Comparison of ENCODE assay signal across 22 cellular contexts in genomic region chr6:37845026-37845911, GRCh38. TPM values are rescaled to one million over a fixed set of nuclear protein-coding genes. Genes with fewer than 3 reads are reported as not detected.
A peak's percentile ranks its signal among the peaks of the same experiment; 100 is the strongest.
DNase-seq lines count a peak whose midpoint lies in the region; ATAC-seq, FAIRE-seq and TF ChIP-seq lines count a peak whose summit lies in the region.
"Had no signal": no experiment of that assay in that cellular context is flagged by ENCODE, and none has a peak within 500 bp of the region (broad histone marks: within the 10 kb centered on the region; RNA-seq: fewer than 3 reads in every experiment).

No MANE protein-coding gene starts in this region.

- H3K27me3 ChIP-seq in adipocyte (replicated peaks; ENCODE audit: control insufficient read depth, insufficient read depth, low read length) (no peaks in the 10 kb centered on the region), right cardiac atrium (ENCODE audit: control insufficient read depth, insufficient read depth) (no peaks in the 10 kb centered on the region), pancreas (no peaks in the 10 kb centered on the region), thyroid gland (no peaks in the 10 kb centered on the region)
- H3K27me3 ChIP-seq: esophagus muscularis mucosa, spleen, upper lobe of left lung had no signal

- WGBS in right cardiac atrium, result 68% methylated on average over 6 of the region's 6 CpGs
- WGBS in pancreas, 2 donors, result 23 to 25% methylated on average over 6 of the region's 6 CpGs
- 75 to 89% methylated on average over 6 of the region's 6 CpGs for WGBS in thyroid gland, 2 donors

- ATAC-seq in right cardiac atrium (peak; percentile 73 to 89), pancreas (peak; percentile 62 to 84 (median 78)), GM18907 (IDR thresholded peaks at IDR 0.05; ENCODE audit: unreplicated experiment) (no peak), HG02870 (IDR thresholded peaks at IDR 0.05; ENCODE audit: unreplicated experiment) (no peak)

- H3K9me3 ChIP-seq in adipocyte (ENCODE audit: control insufficient read depth, low read length) (no peaks in the 10 kb centered on the region), right cardiac atrium (ENCODE audit: control insufficient read depth, low read length) (no peaks in the 10 kb centered on the region), pancreas (no peaks in the 10 kb centered on the region), thyroid gland (no peaks in the 10 kb centered on the region)
- H3K9me3 ChIP-seq: esophagus muscularis mucosa, HAP-1, spleen, upper lobe of left lung had no signal

- peaks cover 38% of the 10 kb centered on the region for H3K4me1 ChIP-seq in adipocyte (ENCODE audit: control insufficient read depth, insufficient read depth, low read length)
- peaks cover 8% of the 10 kb centered on the region for H3K4me1 ChIP-seq in right cardiac atrium (ENCODE audit: control insufficient read depth, insufficient read depth, low read length)
- peaks cover 8 to 50% (median 26%) of the 10 kb centered on the region in 3 donors for H3K4me1 ChIP-seq in pancreas
- peaks cover 56 to 62% of the 10 kb centered on the region in 2 donors for H3K4me1 ChIP-seq in thyroid gland

- H3K36me3 Mint-ChIP-seq in HFFc6 (ENCODE audit: low read depth), result no peaks in the 10 kb centered on the region; the same call in 1 of the 2 replicates

- H3K9ac ChIP-seq in adipocyte (ENCODE audit: low read length), result peak overlapping the region; percentile 27
- H3K9ac ChIP-seq: parathyroid adenoma had no signal

- TF ChIP-seq CTCF in HFFc6 (IDR thresholded peaks at IDR 0.05) (no peak), pancreas (IDR thresholded peaks at IDR 0.05) (no peak), thyroid gland (IDR thresholded peaks at IDR 0.05) (no peak)

- H3K27ac ChIP-seq in right cardiac atrium (ENCODE audit: low read length), result no peak overlapping the region
- H3K27ac ChIP-seq in pancreas, result peak overlapping the region in 1 of 4 donors; percentile 25
- peak overlapping the region in 1 of 3 donors; percentile 9 for H3K27ac ChIP-seq in thyroid gland
- H3K27ac ChIP-seq: esophagus muscularis mucosa, parathyroid adenoma, spleen, upper lobe of left lung had no signal

- H3K9me3 Mint-ChIP-seq in HFFc6, result no peaks in the 10 kb centered on the region

- peak overlapping the region; percentile 20; the same call in 1 of the 2 replicates for H3K27ac Mint-ChIP-seq in HFFc6

- no peak overlapping the region for H3K4me3 Mint-ChIP-seq in HFFc6

- no peaks in the 10 kb centered on the region for H3K36me3 ChIP-seq in adipocyte (ENCODE audit: control insufficient read depth, insufficient read depth, low read length, severe bottlenecking)
- H3K36me3 ChIP-seq in pancreas, result no peaks in the 10 kb centered on the region
- no peaks in the 10 kb centered on the region for H3K36me3 ChIP-seq in thyroid gland
- H3K36me3 ChIP-seq: esophagus muscularis mucosa, HAP-1, upper lobe of left lung had no signal

- no peak for TF ChIP-seq POLR2A in thyroid gland (IDR thresholded peaks at IDR 0.05)

- peaks cover 38% of the 10 kb centered on the region for H3K4me1 Mint-ChIP-seq in HFFc6 (ENCODE audit: low read depth)

- H3K4me3 ChIP-seq in adipocyte (ENCODE audit: low read length) (no peak overlapping the region), right cardiac atrium (ENCODE audit: low read length) (no peak overlapping the region), pancreas (no peak overlapping the region), thyroid gland (replicated peaks in 1 of 3) (no peak overlapping the region)
- H3K4me3 ChIP-seq: esophagus muscularis mucosa, HAP-1, spleen, upper lobe of left lung had no signal

- no peaks in the 10 kb centered on the region for H3K27me3 Mint-ChIP-seq in HFFc6 (ENCODE audit: insufficient read depth)

- no peak for FAIRE-seq in pancreas (lab: Jason Lieb, UNC)
- FAIRE-seq: astrocyte, RCC 7860 had no signal

- intact Hi-C loops in right cardiac atrium (cut with DNase I) (no loop called here), pancreas (cut with DNase I) (no loop called here), thyroid gland (cut with DNase I) (no loop called here)

- no peak for DNase-seq in HFFc6
- DNase-seq in adipocyte (ENCODE audit: low read depth), result no peak
- DNase-seq in right cardiac atrium, result peak in 2 of 3 donors; percentile 20 to 42
- DNase-seq in pancreas, result no peak
- no peak for DNase-seq in thyroid gland
- DNase-seq in anterior cingulate cortex (lab: John Stamatoyannopoulos, UW), result no peak
- DNase-seq: C1 segment of cervical spinal cord; cortex of kidney; DMS79; islet precursor cell; MV-4-11; NCI-H748 treated with DMSO at 0.1 percent for 48 hours; spleen; stimulated activated naive CD4-positive, alpha-beta T cell treated with Interleukin-2 at 50 U/mL for 16 hours; upper lobe of left lung had no signal

RNA-seq across cellular contexts. Expression of gene ZFAND3, which starts 25.7 kb away (rescaled TPM):
- total RNA-seq in HFFc6 (2021; fragmentation: NEBNext Ultra II Directional; extraction: Animal tissue kit (Norgen Biotek cat#: 25700)), result 10 to 100 TPM; 75.2 to 93.2 (median 87.0) TPM
- total RNA-seq in right cardiac atrium, result 10 to 100 TPM; 65.2 to 91.4 (median 80.7) TPM
- polyA plus RNA-seq in right cardiac atrium, result 50.1 TPM
- 10 to 100 TPM; 22.9 to 49.8 (median 32.7) TPM for total RNA-seq in pancreas
- polyA plus RNA-seq in pancreas, result 10 to 100 TPM; 13.1 to 16.8 TPM
- 10 to 100 TPM; 41.3 to 57.7 (median 55.9) TPM for total RNA-seq in thyroid gland

Comparison
In these comparisons a context has a peak if more than half of its experiments do, and no peak if none do; other contexts are left out.
1. DNase-seq: peak in right cardiac atrium (2 of 3); none in HFFc6 (single experiment), adipocyte (single experiment), pancreas (0 of 6), thyroid gland (0 of 2) and anterior cingulate cortex (0 of 58).
2. ATAC-seq: peak in right cardiac atrium (2 of 2) and pancreas (4 of 4); none in GM18907 (single experiment) and HG02870 (single experiment).